Comparison of ENCODE assay signal across 1 cellular context in genomic region chr2:167215595-167215994, GRCh38.
TF ChIP-seq lines count a peak whose summit lies in the region.

No MANE protein-coding gene starts in this region.

TF ChIP-seq in H1, 55 proteins besides CTCF, POLR2A, EP300 and RAD21:
- TF ChIP-seq RNF2 (IDR thresholded peaks at IDR 0.05; ENCODE audit: borderline replicate concordance, low read depth, low read length, missing control alignments, poor library complexity, severe bottlenecking), result no peak
- no peak for TF ChIP-seq ASH2L (IDR thresholded peaks at IDR 0.05; ENCODE audit: low read length)
- TF ChIP-seq ATF2 (IDR thresholded peaks at IDR 0.05; ENCODE audit: low read length), result no peak
- TF ChIP-seq NANOG (IDR thresholded peaks at IDR 0.05; ENCODE audit: insufficient read depth, low read depth, low read length, poor library complexity, severe bottlenecking), result no peak
- TF ChIP-seq BACH1 (IDR thresholded peaks at IDR 0.05; ENCODE audit: low read length), result peak; percentile 89
- no peak for TF ChIP-seq SP2 (IDR thresholded peaks at IDR 0.05; ENCODE audit: low read length)
- TF ChIP-seq CHD2 (IDR thresholded peaks at IDR 0.05; ENCODE audit: low read length), result no peak
- TF ChIP-seq CBX8 (IDR thresholded peaks at IDR 0.05; ENCODE audit: borderline replicate concordance, low read depth, low read length), result no peak
- no peak for TF ChIP-seq YY1 (IDR thresholded peaks at IDR 0.05; ENCODE audit: low read depth, low read length)
- no peak for TF ChIP-seq CHD1 (IDR thresholded peaks at IDR 0.05; ENCODE audit: low read depth, low read length)
- TF ChIP-seq TEAD4 (IDR thresholded peaks at IDR 0.05; ENCODE audit: low read depth, low read length), result peak; percentile 65
- TF ChIP-seq SRF (IDR thresholded peaks at IDR 0.05; ENCODE audit: low read depth, low read length), result no peak
- peak; percentile 98 for TF ChIP-seq MAFK (IDR thresholded peaks at IDR 0.05; ENCODE audit: low read depth, low read length)
- TF ChIP-seq POU5F1 (IDR thresholded peaks at IDR 0.05; ENCODE audit: low read depth, low read length), result no peak
- no peak for TF ChIP-seq CREB1 (IDR thresholded peaks at IDR 0.05)
- TF ChIP-seq TAF1 (IDR thresholded peaks at IDR 0.05; ENCODE audit: low read depth, low read length), result no peak
- 0 out of 2 replicates have a peak, but pooled peaks have one; percentile 31 for TF ChIP-seq TCF12 (IDR thresholded peaks at IDR 0.05; ENCODE audit: low read depth, low read length)
- no peak for TF ChIP-seq KDM4A (IDR thresholded peaks at IDR 0.05; ENCODE audit: low read depth, low read length, severe bottlenecking)
- no peak for TF ChIP-seq KDM5A (IDR thresholded peaks at IDR 0.05; ENCODE audit: low read length)
- no peak for TF ChIP-seq NRF1 (IDR thresholded peaks at IDR 0.05; ENCODE audit: low read depth, low read length)
- no peak for TF ChIP-seq TAF7 (optimal IDR thresholded peaks at IDR 0.05; ENCODE audit: borderline replicate concordance, low read depth, low read length)
- TF ChIP-seq SIRT6 (IDR thresholded peaks at IDR 0.05; ENCODE audit: low read length), result no peak
- no peak for TF ChIP-seq CHD7 (IDR thresholded peaks at IDR 0.05; ENCODE audit: insufficient replicate concordance, low read length)
- TF ChIP-seq CEBPB (IDR thresholded peaks at IDR 0.05; ENCODE audit: low read depth, low read length), result no peak
- TF ChIP-seq GTF2F1 (IDR thresholded peaks at IDR 0.05; ENCODE audit: borderline replicate concordance, low read depth, low read length), result no peak
- no peak for TF ChIP-seq MAX (IDR thresholded peaks at IDR 0.05)
- TF ChIP-seq EGR1 (IDR thresholded peaks at IDR 0.05; ENCODE audit: borderline replicate concordance, low read depth, low read length), result no peak
